In genomic region chr20:400451-401275, GRCh38 we compare ENCODE assay signal across 15 cellular contexts. TPM values are rescaled to one million over a fixed set of nuclear protein-coding genes. Genes with fewer than 3 reads are reported as not detected.
DNase-seq lines count a peak whose midpoint lies in the region; ATAC-seq, FAIRE-seq and TF ChIP-seq lines count a peak whose summit lies in the region.
"Had no signal": no experiment of that assay in that cellular context is flagged by ENCODE, and none has a peak within 500 bp of the region (broad histone marks: within the 10 kb centered on the region; RNA-seq: fewer than 3 reads in every experiment).

No MANE protein-coding gene starts in this region.

- H3K27me3 ChIP-seq in astrocyte (ENCODE audit: insufficient read depth, low read length): no peaks in the 10 kb centered on the region
- no peaks in the 10 kb centered on the region for H3K27me3 ChIP-seq in mesenchymal stem cell (ENCODE audit: control insufficient read depth in 1 of 2, insufficient read depth in 1 of 2, low read length in 2 of 2)
- H3K27me3 ChIP-seq in heart left ventricle: no peaks in the 10 kb centered on the region

- H3K27me3 Mint-ChIP-seq in astrocyte (ENCODE audit: low read depth, unreplicated experiment): no peaks in the 10 kb centered on the region

- H3K4me1 ChIP-seq in astrocyte (ENCODE audit: insufficient read depth, low read length) (peaks cover 3% of the 10 kb centered on the region), mesenchymal stem cell (ENCODE audit: control insufficient read depth, insufficient read depth, low read depth, low read length) (peaks cover 12% of the 10 kb centered on the region), heart left ventricle (no peaks in the 10 kb centered on the region)

- H3K4me2 ChIP-seq in astrocyte (ENCODE audit: low read length) (no peak overlapping the region), mesenchymal stem cell (ENCODE audit: low read length, poor library complexity, severe bottlenecking) (no peak overlapping the region)

- TF ChIP-seq CTCF in astrocyte (IDR thresholded peaks at IDR 0.05; ENCODE audit: insufficient read depth, low read depth, low read length) (no peak), heart left ventricle (IDR thresholded peaks at IDR 0.05) (no peak)

- no peaks in the 10 kb centered on the region for H3K79me2 ChIP-seq in astrocyte (ENCODE audit: insufficient read depth, low read length)

- H2AFZ ChIP-seq in astrocyte (ENCODE audit: low read depth, low read length) (no peak overlapping the region), mesenchymal stem cell (ENCODE audit: low read depth, low read length) (no peak overlapping the region)

- no peaks in the 10 kb centered on the region for H3K79me1 ChIP-seq in mesenchymal stem cell (replicated peaks; ENCODE audit: low read length, poor library complexity, severe bottlenecking)

- WGBS in mesenchymal stem cell: 38% methylated on average over 2 of the region's 5 CpGs
- 70 to 88% (median 77%) methylated on average over 5 of the region's 5 CpGs for WGBS in heart left ventricle, 4 donors

- H3K9me3 Mint-ChIP-seq in astrocyte (ENCODE audit: unreplicated experiment): no peaks in the 10 kb centered on the region

- no peak overlapping the region for H2AK5ac ChIP-seq in mesenchymal stem cell (ENCODE audit: low read length, severe bottlenecking)

- H3K4me3 ChIP-seq in astrocyte (ENCODE audit: insufficient read depth, low read depth, low read length) (no peak overlapping the region), mesenchymal stem cell (ENCODE audit: insufficient read depth in 1 of 2, low read depth in 1 of 2, low read length in 2 of 2) (no peak overlapping the region), heart left ventricle (no peak overlapping the region)
- H3K4me3 ChIP-seq: thoracic aorta had no signal

- no peak overlapping the region for H3K23ac ChIP-seq in mesenchymal stem cell (ENCODE audit: low read length in 2 of 2)

- H3K9ac ChIP-seq in astrocyte (ENCODE audit: low read length): no peak overlapping the region
- no peak overlapping the region for H3K9ac ChIP-seq in mesenchymal stem cell (ENCODE audit: low read length)

- ATAC-seq in heart left ventricle: no peak
- ATAC-seq in HG03432 (IDR thresholded peaks at IDR 0.05; ENCODE audit: unreplicated experiment): no peak

- H3K27ac Mint-ChIP-seq in astrocyte (ENCODE audit: unreplicated experiment): peak overlapping the region; percentile 70
- H3K27ac Mint-ChIP-seq: progenitor cell of endocrine pancreas had no signal

- no peak overlapping the region for H2BK12ac ChIP-seq in mesenchymal stem cell (ENCODE audit: low read length in 2 of 2)

- peaks cover 3% of the 10 kb centered on the region for H3K36me3 ChIP-seq in astrocyte (ENCODE audit: insufficient read depth, low read length)
- H3K36me3 ChIP-seq in mesenchymal stem cell (ENCODE audit: control insufficient read depth in 1 of 2, insufficient read depth in 2 of 2, low read depth in 1 of 2, low read length in 2 of 2): peaks cover 17 to 20% of the 10 kb centered on the region in 2 experiments
- peaks cover 0 to 24% (median 0%) of the 10 kb centered on the region in 9 donors for H3K36me3 ChIP-seq in heart left ventricle

- intact Hi-C loops in heart left ventricle (cut with DNase I): loop anchor here in 1 of 10 donors (10.0 kb wide), 1 partner anchor 74 kb away; no protein-coding TSS in a partner anchor

- no peaks in the 10 kb centered on the region for H4K20me1 ChIP-seq in astrocyte (ENCODE audit: insufficient read depth, low read length)

- H3K14ac ChIP-seq in mesenchymal stem cell (ENCODE audit: low read length in 2 of 2): no peak overlapping the region

- no peak overlapping the region for H4K91ac ChIP-seq in mesenchymal stem cell (ENCODE audit: low read length)

- H3K4ac ChIP-seq in mesenchymal stem cell (ENCODE audit: low read depth in 1 of 2, low read length in 2 of 2): no peak overlapping the region

- H3K36me3 Mint-ChIP-seq in astrocyte (ENCODE audit: low read depth, unreplicated experiment): peaks cover 21% of the 10 kb centered on the region

- no peak overlapping the region for H2BK5ac ChIP-seq in mesenchymal stem cell (ENCODE audit: low read depth, low read length, poor library complexity, severe bottlenecking)

- no peaks in the 10 kb centered on the region for H3K9me3 ChIP-seq in astrocyte (ENCODE audit: insufficient read depth, low read depth, low read length)
- no peaks in the 10 kb centered on the region for H3K9me3 ChIP-seq in mesenchymal stem cell (ENCODE audit: control insufficient read depth, low read length)
- peaks cover 0 to 4% (median 0%) of the 10 kb centered on the region in 12 donors for H3K9me3 ChIP-seq in heart left ventricle
- H3K9me3 ChIP-seq: thoracic aorta had no signal

- no peak for TF ChIP-seq POLR2A in heart left ventricle (IDR thresholded peaks at IDR 0.05)

- H3K4me3 Mint-ChIP-seq in astrocyte (ENCODE audit: unreplicated experiment): no peak overlapping the region

- FAIRE-seq in astrocyte (lab: Jason Lieb, UNC): no peak

- H2BK120ac ChIP-seq in mesenchymal stem cell (ENCODE audit: low read depth, low read length): no peak overlapping the region

- H4K8ac ChIP-seq in mesenchymal stem cell (ENCODE audit: low read length): no peak overlapping the region

- H3K4me1 Mint-ChIP-seq in astrocyte (ENCODE audit: low read depth, unreplicated experiment): peaks cover 14% of the 10 kb centered on the region

- peak overlapping the region in 1 of 2 experiments; percentile 13 for H3K18ac ChIP-seq in mesenchymal stem cell (ENCODE audit: low read depth in 1 of 2, low read length in 2 of 2)

- H3K27ac ChIP-seq in astrocyte (ENCODE audit: low read depth, low read length) (no peak overlapping the region), mesenchymal stem cell (ENCODE audit: low read length, poor library complexity, severe bottlenecking) (no peak overlapping the region), heart left ventricle (no peak overlapping the region)
- H3K27ac ChIP-seq: thoracic aorta, VCaP had no signal

- H2BK15ac ChIP-seq in mesenchymal stem cell (ENCODE audit: low read depth, poor library complexity, severe bottlenecking): no peak overlapping the region

- DNase-seq in DMS53 (lab: John Stamatoyannopoulos, UW) (peak; percentile 53), DMS53 treated with DMSO at 0.1 percent for 48 hours (lab: John Stamatoyannopoulos, UW; ENCODE audit: unreplicated experiment) (no peak), M059J (ENCODE audit: low read depth) (peak; percentile 18), astrocyte (ENCODE audit: low read depth) (no peak), occipital lobe (lab: John Stamatoyannopoulos, UW) (peak; percentile 24), mesenchymal stem cell (no peak), heart left ventricle (no peak)
- DNase-seq: 8988T; cerebellar nuclear complex; MM.1S; NK-92 treated with Interleukin-12 subunit alpha and Interleukin-12 subunit beta, amount 100 ng/mL, for 24 hours had no signal

RNA-seq across cellular contexts. Expression of gene RBCK1, which starts 7.4 kb away (rescaled TPM):
- total RNA-seq in M059J (2014; rRNA removed; shearing (Covaris generic)): 132 and 155 TPM in 2 replicates
- total RNA-seq in astrocyte (124 and 138 TPM in 2 replicates), occipital lobe (15.1 TPM), heart left ventricle (10 to 100 TPM; 37.0 to 77.7 (median 47.1) TPM)
- polyA plus RNA-seq in mesenchymal stem cell (2013, experiment 1 of 2): 78.2 TPM
- 76.4 TPM for polyA plus RNA-seq in mesenchymal stem cell (2013, experiment 2 of 2)
- 10 to 100 TPM; 50.6 to 60.9 TPM for polyA plus RNA-seq in heart left ventricle

RNA-seq across cellular contexts. Expression of gene TRIB3, which starts 20.1 kb away (rescaled TPM):
- 34.1 and 35.5 TPM in 2 replicates for total RNA-seq in M059J (2014; rRNA removed; shearing (Covaris generic))
- 33.0 and 36.9 TPM in 2 replicates for total RNA-seq in astrocyte
- 12.5 TPM for total RNA-seq in occipital lobe
- 52.7 TPM for polyA plus RNA-seq in mesenchymal stem cell (2013, experiment 1 of 2)
- 53.4 TPM for polyA plus RNA-seq in mesenchymal stem cell (2013, experiment 2 of 2)
- total RNA-seq in heart left ventricle: 1 to 10 TPM in 7 of 9 donors, under 1 TPM in 2; 0.47 to 4.9 (median 1.2) TPM
- 1 to 10 TPM in 1 of 2 donors, under 1 TPM in 1; 0.61 to 5.9 TPM for polyA plus RNA-seq in heart left ventricle

RNA-seq across cellular contexts. Expression of gene NRSN2, which starts 53.8 kb away (rescaled TPM):
- 102 and 149 TPM in 2 replicates for total RNA-seq in M059J (2014; rRNA removed; shearing (Covaris generic))
- total RNA-seq in astrocyte (57.8 and 64.0 TPM in 2 replicates), occipital lobe (27.0 TPM), heart left ventricle (10 to 100 TPM; 13.8 to 49.5 (median 23.4) TPM)
- polyA plus RNA-seq in mesenchymal stem cell (2013, experiment 1 of 2): 63.0 TPM
- 60.9 TPM for polyA plus RNA-seq in mesenchymal stem cell (2013, experiment 2 of 2)
- polyA plus RNA-seq in heart left ventricle: 10 to 100 TPM; 32.4 to 33.2 TPM

Comparison
In these comparisons a context has a peak if more than half of its experiments do, and no peak if none do; other contexts are left out.
1. DNase-seq: peak in DMS53 (single experiment), M059J (single experiment) and occipital lobe (single experiment); none in DMS53 treated with DMSO at 0.1 percent for 48 hours (single experiment), astrocyte (single experiment), mesenchymal stem cell (single experiment) and heart left ventricle (0 of 5).